ENCODE assay signal across 17 cellular contexts in genomic region chr4:1001561-1002130, GRCh38. TPM values are rescaled to one million over a fixed set of nuclear protein-coding genes. Genes with fewer than 3 reads are reported as not detected.
DNase-seq lines count a peak whose midpoint lies in the region; ATAC-seq and TF ChIP-seq lines count a peak whose summit lies in the region.
"Had no signal": no experiment of that assay in that cellular context is flagged by ENCODE, and none has a peak within 500 bp of the region (broad histone marks: within the 10 kb centered on the region; RNA-seq: fewer than 3 reads in every experiment).

No MANE protein-coding gene starts in this region.

- H3K4me1 Mint-ChIP-seq in WTC11 = peaks cover 2% of the 10 kb centered on the region

- CTCF ChIA-PET in WTC11 (lab: Charles Lee) = interaction anchor here (0.9 to 1.4 kb wide), 3 partner anchors 15 to 318 kb away, joined by 3 to 5 read pairs (median 3); partner anchors contain the start of gene IDUA

- peaks cover 79% of the 10 kb centered on the region for H3K27me3 Mint-ChIP-seq in WTC11 (ENCODE audit: low read depth)

- WGBS in right cardiac atrium = 19% methylated on average over 48 of the region's 48 CpGs
- WGBS in heart right ventricle, 2 donors = 17% methylated on average over 44 to 48 of the region's 48 CpGs

- TF ChIP-seq CTCF in heart right ventricle (IDR thresholded peaks at IDR 0.05) (no peak), WTC11 (IDR thresholded peaks at IDR 0.05) (no peak), lower lobe of right lung (IDR thresholded peaks at IDR 0.05) (no peak)

- H3K36me3 ChIP-seq in heart right ventricle = no peaks in the 10 kb centered on the region
- no peaks in the 10 kb centered on the region for H3K36me3 ChIP-seq in lower lobe of right lung
- H3K36me3 ChIP-seq: BLaER1 treated with 17β-estradiol and CSF1 and Interleukin-3, amounts not matched to agents 10 nM and 100 nM; Peyer's patch had no signal

- intact Hi-C loops in right cardiac atrium (cut with DNase I) (no loop called here), heart right ventricle (cut with DNase I) (no loop called here), lower lobe of right lung (cut with DNase I) (no loop called here)

- no peaks in the 10 kb centered on the region for H3K27me3 ChIP-seq in right cardiac atrium (ENCODE audit: control insufficient read depth, insufficient read depth)
- H3K27me3 ChIP-seq in heart right ventricle = peaks cover 61 to 96% (median 88%) of the 10 kb centered on the region in 7 donors
- H3K27me3 ChIP-seq in lower lobe of right lung (ENCODE audit: low read depth) = peaks cover 83% of the 10 kb centered on the region

- H3K4me1 ChIP-seq in right cardiac atrium (ENCODE audit: control insufficient read depth, insufficient read depth, low read length) (no peaks in the 10 kb centered on the region), heart right ventricle (peaks cover 5 to 36% (median 21%) of the 10 kb centered on the region in 9 donors), lower lobe of right lung (peaks cover 29% of the 10 kb centered on the region)

- H3K27ac Mint-ChIP-seq in WTC11 = no peak overlapping the region

- no peaks in the 10 kb centered on the region for H3K9me3 ChIP-seq in right cardiac atrium (ENCODE audit: control insufficient read depth, low read length)
- H3K9me3 ChIP-seq in heart right ventricle = no peaks in the 10 kb centered on the region
- H3K9me3 ChIP-seq in lower lobe of right lung = no peaks in the 10 kb centered on the region
- H3K9me3 ChIP-seq: Peyer's patch had no signal

- H3K4me3 ChIP-seq in right cardiac atrium (ENCODE audit: low read length) = no peak overlapping the region
- no peak overlapping the region for H3K4me3 ChIP-seq in heart right ventricle
- H3K4me3 ChIP-seq in lower lobe of right lung = peak overlapping the region; percentile 17
- H3K4me3 ChIP-seq: BLaER1 treated with 17β-estradiol and CSF1 and Interleukin-3, amounts not matched to agents 10 nM and 100 nM; SK-N-MC had no signal

- DNase-seq in right cardiac atrium (peak in 2 of 3 donors; percentile 21 to 49), heart right ventricle (no peak), WTC11 (ENCODE audit: low spot score) (no peak), lower lobe of right lung (no peak), HuH-7.5 (ENCODE audit: low spot score) (no peak), GM19240 (ENCODE audit: insufficient read length, low spot score) (no peak), NCI-H1694 (lab: John Stamatoyannopoulos, UW) (no peak)
- DNase-seq: DMS79 treated with DMSO at 0.1 percent for 48 hours, GDM1, GOT3, KG1, NCI-H2107, NCI-H2227 treated with DMSO at 0.1 percent for 48 hours, Right ventricle myocardium superior had no signal

- no peaks in the 10 kb centered on the region for H3K36me3 Mint-ChIP-seq in WTC11

- no peak overlapping the region for H3K27ac ChIP-seq in right cardiac atrium (ENCODE audit: low read length)
- H3K27ac ChIP-seq in heart right ventricle = no peak overlapping the region
- no peak overlapping the region for H3K27ac ChIP-seq in lower lobe of right lung
- H3K27ac ChIP-seq: BLaER1 treated with 17β-estradiol and CSF1 and Interleukin-3, amounts not matched to agents 10 nM and 100 nM; Peyer's patch; SK-N-MC had no signal

- POLR2A ChIA-PET in WTC11 (lab: Charles Lee) = interaction anchor here (1.2 kb wide), 1 partner anchor 14 kb away, joined by 4 read pairs; no protein-coding TSS in a partner anchor

- H3K9me3 Mint-ChIP-seq in WTC11 = no peaks in the 10 kb centered on the region

- H3K4me3 Mint-ChIP-seq in WTC11 = no peak overlapping the region; the same call in 1 of the 2 replicates

- ATAC-seq in right cardiac atrium = no peak
- ATAC-seq in heart right ventricle = no peak
- peak; percentile 4 for ATAC-seq in WTC11
- no peak for ATAC-seq in lower lobe of right lung

TF ChIP-seq in WTC11, 78 proteins besides CTCF, POLR2A, EP300 and RAD21:
- TF ChIP-seq FOXP1 (CRISPR knock-in tag; IDR thresholded peaks at IDR 0.05; ENCODE audit: borderline replicate concordance) = no peak
- TF ChIP-seq, protein P1, sequence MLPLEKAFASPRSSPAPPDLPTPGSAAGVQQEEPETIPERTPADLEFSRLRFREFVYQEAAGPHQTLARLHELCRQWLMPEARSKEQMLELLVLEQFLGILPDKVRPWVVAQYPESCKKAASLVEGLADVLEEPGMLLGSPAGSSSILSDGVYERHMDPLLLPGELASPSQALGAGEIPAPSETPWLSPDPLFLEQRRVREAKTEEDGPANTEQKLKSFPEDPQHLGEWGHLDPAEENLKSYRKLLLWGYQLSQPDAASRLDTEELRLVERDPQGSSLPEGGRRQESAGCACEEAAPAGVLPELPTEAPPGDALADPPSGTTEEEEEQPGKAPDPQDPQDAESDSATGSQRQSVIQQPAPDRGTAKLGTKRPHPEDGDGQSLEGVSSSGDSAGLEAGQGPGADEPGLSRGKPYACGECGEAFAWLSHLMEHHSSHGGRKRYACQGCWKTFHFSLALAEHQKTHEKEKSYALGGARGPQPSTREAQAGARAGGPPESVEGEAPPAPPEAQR (CRISPR knock-in tag; IDR thresholded peaks at IDR 0.05) = no peak

RNA-seq across cellular contexts. Expression of gene SLC26A1, which starts 8.4 kb away (rescaled TPM):
- under 1 TPM in 2 of 4 donors, not detected in 2; 0.36 to 0.37 TPM for total RNA-seq in right cardiac atrium
- polyA plus RNA-seq in right cardiac atrium = 0.34 TPM
- under 1 TPM in 2 of 10 donors, not detected in 8; 0.28 to 0.38 TPM for total RNA-seq in heart right ventricle
- polyA plus RNA-seq in heart right ventricle = under 1 TPM; 0.06 to 0.66 TPM
- 0.14 to 0.85 TPM (median 0.25 TPM) in 3 replicates for total RNA-seq in WTC11 (2021)
- 1.0 TPM for total RNA-seq in lower lobe of right lung

RNA-seq across cellular contexts. Expression of gene FGFRL1, which starts 9.8 kb away (rescaled TPM):
- total RNA-seq in right cardiac atrium (10 to 100 TPM; 17.4 to 21.7 (median 20.3) TPM), heart right ventricle (10 to 100 TPM; 22.0 to 36.6 (median 28.1) TPM), WTC11 (2021) (25.9 to 30.6 TPM (median 27.3 TPM) in 3 replicates), lower lobe of right lung (23.4 TPM)
- polyA plus RNA-seq in right cardiac atrium (19.2 TPM), heart right ventricle (10 to 100 TPM; 17.1 to 24.3 TPM)

RNA-seq across cellular contexts. Expression of gene IDUA, which starts 14.8 kb away (rescaled TPM):
- total RNA-seq in right cardiac atrium (10 to 100 TPM; 14.7 to 17.4 (median 17.1) TPM), heart right ventricle (10 to 100 TPM in 1 of 10 donors, 1 to 10 TPM in 9; 6.0 to 10.4 (median 8.7) TPM), WTC11 (2021) (8.5 to 9.7 TPM (median 8.7 TPM) in 3 replicates), lower lobe of right lung (46.0 TPM)
- polyA plus RNA-seq in right cardiac atrium (8.5 TPM), heart right ventricle (10 to 100 TPM in 1 of 2 donors, 1 to 10 TPM in 1; 4.6 to 13.3 TPM)

RNA-seq across cellular contexts. Expression of gene DGKQ, which starts 28.3 kb away (rescaled TPM):
- total RNA-seq in right cardiac atrium (1 to 10 TPM; 4.5 to 4.9 (median 4.6) TPM), heart right ventricle (1 to 10 TPM; 2.8 to 5.2 (median 3.8) TPM), WTC11 (2021) (15.7 to 19.3 TPM (median 16.9 TPM) in 3 replicates), lower lobe of right lung (18.8 TPM)
- polyA plus RNA-seq in right cardiac atrium (3.6 TPM), heart right ventricle (1 to 10 TPM; 3.6 to 4.9 TPM)

Comparison
In these comparisons a context has a peak if more than half of its experiments do, and no peak if none do; other contexts are left out.
1. DNase-seq: peak in right cardiac atrium (2 of 3); none in heart right ventricle (0 of 2), WTC11 (single experiment), lower lobe of right lung (single experiment), HuH-7.5 (single experiment), GM19240 (single experiment) and NCI-H1694 (single experiment).